24 cellular contexts compared by ENCODE assay signal in the genomic region with DNA sequence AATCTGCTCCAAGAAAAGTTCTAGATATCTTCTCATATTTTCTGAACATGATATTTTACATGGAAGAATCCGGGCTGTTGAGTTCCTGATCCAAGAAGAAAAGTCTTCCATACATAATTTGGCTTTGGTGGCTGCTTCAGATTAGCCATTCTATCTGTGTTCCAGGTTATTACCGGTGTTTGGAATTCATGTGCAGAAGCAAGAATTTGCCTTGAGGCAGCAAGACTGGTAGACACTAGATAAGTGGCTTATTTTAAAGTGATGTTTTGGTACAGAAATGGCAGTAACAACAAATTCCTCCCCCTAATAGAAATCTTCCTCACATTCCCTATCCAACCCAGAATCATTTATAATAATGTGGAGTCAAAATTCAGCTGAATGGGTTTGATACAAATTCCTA. TPM values are rescaled to one million over a fixed set of nuclear protein-coding genes. Genes with fewer than 3 reads are reported as not detected.
"Had no signal": no experiment of that assay in that cellular context is flagged by ENCODE, and none has a peak within 500 bp of the region (broad histone marks: within the 10 kb centered on the region; RNA-seq: fewer than 3 reads in every experiment).

No MANE protein-coding gene starts in this region.

- H3K9me3 ChIP-seq: adrenal gland, body of pancreas, left ventricle myocardium inferior, spleen, suprapubic skin, tibial artery had no signal

- H3K36me3 ChIP-seq: adrenal gland, left ventricle myocardium inferior, spleen, suprapubic skin, tibial artery had no signal

- ATAC-seq: body of pancreas had no signal

- H3K27ac ChIP-seq: adrenal gland, body of pancreas, epithelial cell of prostate, parathyroid adenoma, spleen, suprapubic skin, tibial artery had no signal

- H3K27me3 ChIP-seq: adrenal gland, body of pancreas, spleen, suprapubic skin, tibial artery had no signal

- H3K4me3 ChIP-seq: adrenal gland, body of pancreas, left ventricle myocardium inferior, lung, spleen, suprapubic skin, tibial artery had no signal

- DNase-seq: activated CD4-positive, alpha-beta memory T cell treated with anti-CD3 and anti-CD28 coated beads for 36 hours; activated CD4-positive, alpha-beta T cell treated with anti-CD3 and anti-CD28 coated beads for 4 hours; activated CD8-positive, alpha-beta memory T cell treated with anti-CD3 and anti-CD28 coated beads, Interleukin-2, amount 50 U/mL, for 4 hours; activated effector memory CD4-positive, alpha-beta T cell treated with anti-CD3 and anti-CD28 coated beads, Interleukin-2, amount 50 U/mL, for 16 hours; activated naive CD4-positive, alpha-beta T cell treated with anti-CD3 and anti-CD28 coated beads for 36 hours; activated naive CD8-positive, alpha-beta T cell treated with anti-CD3 and anti-CD28 coated beads for 36 hours; activated T-cell treated with anti-CD3 and anti-CD28 coated beads, Interleukin-2, amount 50 U/mL, for 1 hour; adrenal gland; aorta; body of pancreas; dermis blood vessel endothelial cell; effector CD4-positive, alpha-beta T cell; left ventricle myocardium inferior; naive B cell; right cardiac atrium; spleen; stimulated activated naive CD4-positive, alpha-beta T cell; tibial artery had no signal

RNA-seq across cellular contexts. Expression of a gene that starts 29.2 kb away (rescaled TPM):
- total RNA-seq: activated CD4-positive, alpha-beta memory T cell treated with anti-CD3 and anti-CD28 coated beads for 36 hours; activated naive CD4-positive, alpha-beta T cell treated with anti-CD3 and anti-CD28 coated beads for 36 hours; T-helper 1 cell treated with Interleukin-12 subunit alpha and Interleukin-12 subunit beta and Interleukin-4 antibody, amounts not matched to agents 30 ng/mL and 1 ng/mL, for 36 hours had no signal
- polyA plus RNA-seq: neural cell had no signal
